In genomic region chr14:70753518-70753953, GRCh38 we compare ENCODE assay signal across 1 cellular context.
TF ChIP-seq lines count a peak whose summit lies in the region.

No MANE protein-coding gene starts in this region.

TF ChIP-seq in HepG2, 621 proteins besides CTCF, POLR2A, EP300 and RAD21 (continued from another document):
- TF ChIP-seq ZNF609 (CRISPR knock-in tag; IDR thresholded peaks at IDR 0.05; ENCODE audit: borderline replicate concordance) (peak; percentile 82), ZNF331 (CRISPR knock-in tag; IDR thresholded peaks at IDR 0.05) (peak; percentile 22; the same call in 1 of the 2 replicates), KDM6A (CRISPR knock-in tag; IDR thresholded peaks at IDR 0.05; ENCODE audit: low read depth) (peak; percentile 37; the same call in 1 of the 2 replicates), TBX2 (CRISPR knock-in tag; IDR thresholded peaks at IDR 0.05; ENCODE audit: borderline replicate concordance) (peak; percentile 45; the same call in 1 of the 2 replicates), IKZF5 (CRISPR knock-in tag; IDR thresholded peaks at IDR 0.05) (peak; percentile 73; the same call in 1 of the 2 replicates), TCF7 (IDR thresholded peaks at IDR 0.05; ENCODE audit: low read depth) (peak; percentile 77), ZNF788 (CRISPR knock-in tag; IDR thresholded peaks at IDR 0.05; ENCODE audit: borderline replicate concordance) (no peak; the same call in 1 of the 2 replicates), HDAC2 (CRISPR knock-in tag; IDR thresholded peaks at IDR 0.05) (peak; percentile 35), ZSCAN30 (CRISPR knock-in tag; IDR thresholded peaks at IDR 0.05) (no peak), SYNCRIP (IDR thresholded peaks at IDR 0.05; ENCODE audit: insufficient read depth, low read depth, low read length) (no peak), ATF2 (CRISPR knock-in tag; IDR thresholded peaks at IDR 0.05) (peak; percentile 32; the same call in 1 of the 2 replicates), JUNB (CRISPR knock-in tag; IDR thresholded peaks at IDR 0.05; ENCODE audit: borderline replicate concordance) (no peak), ERF (CRISPR knock-in tag; IDR thresholded peaks at IDR 0.05) (0 out of 2 replicates have a peak, but pooled peaks have one; percentile 46), ZNF143 (CRISPR knock-in tag; IDR thresholded peaks at IDR 0.05) (no peak), NR2F2 (IDR thresholded peaks at IDR 0.05; ENCODE audit: borderline replicate concordance, low read depth) (peak; percentile 81), DNMT1 (CRISPR knock-in tag; IDR thresholded peaks at IDR 0.05) (no peak), ZHX2 (IDR thresholded peaks at IDR 0.05; ENCODE audit: low read depth) (no peak), ZHX2 (CRISPR knock-in tag; IDR thresholded peaks at IDR 0.05; ENCODE audit: borderline replicate concordance) (no peak), POGZ (CRISPR knock-in tag; IDR thresholded peaks at IDR 0.05) (peak; percentile 73), MED1 (CRISPR knock-in tag; IDR thresholded peaks at IDR 0.05) (0 out of 2 replicates have a peak, but pooled peaks have one; percentile 38), ZNF614 (CRISPR knock-in tag; IDR thresholded peaks at IDR 0.05; ENCODE audit: borderline replicate concordance) (peak; percentile 27; the same call in 1 of the 2 replicates), REPIN1 (CRISPR knock-in tag; IDR thresholded peaks at IDR 0.05; ENCODE audit: borderline replicate concordance, low read depth) (0 out of 2 replicates have a peak, but pooled peaks have one; percentile 27), ZBTB25 (CRISPR knock-in tag; IDR thresholded peaks at IDR 0.05) (0 out of 2 replicates have a peak, but pooled peaks have one; percentile 53), FOXK1 (CRISPR knock-in tag; IDR thresholded peaks at IDR 0.05; ENCODE audit: borderline replicate concordance, low read depth) (0 out of 2 replicates have a peak, but pooled peaks have one; percentile 16), SNAI1 (CRISPR knock-in tag; IDR thresholded peaks at IDR 0.05; ENCODE audit: borderline replicate concordance) (no peak), PATZ1 (CRISPR knock-in tag; IDR thresholded peaks at IDR 0.05) (peak; percentile 52), CAMTA2 (CRISPR knock-in tag; IDR thresholded peaks at IDR 0.05; ENCODE audit: borderline replicate concordance) (no peak), RXRB (CRISPR knock-in tag; IDR thresholded peaks at IDR 0.05; ENCODE audit: borderline replicate concordance) (peak; percentile 53; the same call in 1 of the 2 replicates), PITX1 (CRISPR knock-in tag; IDR thresholded peaks at IDR 0.05) (peak; percentile 95), ZNF574 (CRISPR knock-in tag; IDR thresholded peaks at IDR 0.05) (peak; percentile 22; the same call in 1 of the 2 replicates)
